ENCODE assay signal across 13 cellular contexts in genomic region chr12:27682534-27682933, GRCh38. TPM values are rescaled to one million over a fixed set of nuclear protein-coding genes. Genes with fewer than 3 reads are reported as not detected.
"Had no signal": no experiment of that assay in that cellular context is flagged by ENCODE, and none has a peak within 500 bp of the region (broad histone marks: within the 10 kb centered on the region; RNA-seq: fewer than 3 reads in every experiment).

No MANE protein-coding gene starts in this region.

- H3K4me3 ChIP-seq: coronary artery, right atrium auricular region, stomach had no signal

- DNase-seq: activated CD4-positive, alpha-beta memory T cell treated with anti-CD3 and anti-CD28 coated beads for 36 hours; activated gamma-delta T cell; activated T-cell treated with anti-CD3 and anti-CD28 coated beads, Interleukin-2, amount 50 U/mL, for 4 hours; aorta; effector CD8-positive, alpha-beta T cell; glutamatergic neuron; naive thymus-derived CD4-positive, alpha-beta T cell; posterior cingulate gyrus; small intestine; stomach had no signal

- ATAC-seq: activated T-cell treated with anti-CD3 and anti-CD28 coated beads, Interleukin-2, amount 50 U/mL, for 4 hours; naive thymus-derived CD4-positive, alpha-beta T cell had no signal

- FAIRE-seq: small intestine had no signal

RNA-seq across cellular contexts. Expression of gene REP15, which starts 13.7 kb away (rescaled TPM):
- total RNA-seq: mononuclear cell had no signal
